Comparison of ENCODE assay signal across 32 cellular contexts in genomic region chr16:1022466-1022865, GRCh38. TPM values are rescaled to one million over a fixed set of nuclear protein-coding genes. Genes with fewer than 3 reads are reported as not detected.
"Had no signal": no experiment of that assay in that cellular context is flagged by ENCODE, and none has a peak within 500 bp of the region (broad histone marks: within the 10 kb centered on the region; RNA-seq: fewer than 3 reads in every experiment).

No MANE protein-coding gene starts in this region.

- ATAC-seq: activated naive CD4-positive, alpha-beta T cell treated with anti-CD3 and anti-CD28 coated beads, Interleukin-2, amount 50 U/mL, for 72 hours; activated naive CD8-positive, alpha-beta T cell treated with anti-CD3 and anti-CD28 coated beads, Interleukin-2, amount 50 U/mL, for 24 hours; activated T-cell treated with anti-CD3 and anti-CD28 coated beads, Interleukin-2, amount 50 U/mL, for 4 hours; activated T-cell treated with anti-CD3 and anti-CD28 coated beads, Interleukin-2, amount 50 U/mL, for 72 hours; activated T-helper 17 cell treated with anti-CD3 and anti-CD28 coated beads, Interleukin-2, amount 50 U/mL, for 72 hours; body of pancreas had no signal

- H3K27ac ChIP-seq: adrenal gland, ascending aorta, body of pancreas, brain microvascular endothelial cell, breast epithelium, cardiac muscle cell had no signal

- H3K27me3 ChIP-seq: ascending aorta, cardiac muscle cell had no signal

- H3K4me1 ChIP-seq: adrenal gland had no signal

- DNase-seq: activated effector memory CD4-positive, alpha-beta T cell treated with anti-CD3 and anti-CD28 coated beads, Interleukin-2, amount 50 U/mL, for 16 hours; activated effector memory CD4-positive, alpha-beta T cell treated with Interleukin-2 at 50 U/mL for 16 hours; activated gamma-delta T cell; activated gamma-delta T cell treated with Interleukin-2 at 50 U/mL for 16 hours; activated naive CD4-positive, alpha-beta T cell; activated naive CD4-positive, alpha-beta T cell treated with anti-CD3 and anti-CD28 coated beads for 36 hours; activated naive CD4-positive, alpha-beta T cell treated with anti-CD3 and anti-CD28 coated beads, Interleukin-2, amount 10 ng/mL, durations not matched to agents 7 days and 5 days; activated naive CD4-positive, alpha-beta T cell treated with anti-CD3 and anti-CD28 coated beads, Interleukin-2, amount 50 U/mL, for 16 hours; activated naive CD4-positive, alpha-beta T cell treated with Interleukin-2 at 50 U/mL for 16 hours; activated naive CD8-positive, alpha-beta T cell treated with anti-CD3 and anti-CD28 coated beads for 36 hours; activated naive CD8-positive, alpha-beta T cell treated with anti-CD3 and anti-CD28 coated beads, Interleukin-2, amount 10 ng/mL, durations not matched to agents 7 days and 5 days; activated naive CD8-positive, alpha-beta T cell treated with anti-CD3 and anti-CD28 coated beads, Interleukin-2, amount 50 U/mL, for 24 hours; activated T-cell treated with anti-CD3 and anti-CD28 coated beads, Interleukin-2, amount 50 U/mL, for 1 hour; activated T-cell treated with anti-CD3 and anti-CD28 coated beads, Interleukin-2, amount 50 U/mL, for 24 hours; activated T-cell treated with anti-CD3 and anti-CD28 coated beads, Interleukin-2, amount 50 U/mL, for 4 hours; activated T-cell treated with anti-CD3 and anti-CD28 coated beads, Interleukin-2, amount 50 U/mL, for 48 hours; activated T-cell treated with anti-CD3 and anti-CD28 coated beads, Interleukin-2, amount 50 U/mL, for 72 hours; adrenal gland; amniotic stem cell; amygdala; anterior cingulate cortex; aorta; body of pancreas; brain microvascular endothelial cell; caudate nucleus; central memory CD4-positive, alpha-beta T cell; cerebellar nuclear complex had no signal

- H3K36me3 ChIP-seq: adrenal gland, ascending aorta, brain microvascular endothelial cell, breast epithelium, cardiac muscle cell had no signal

- H3K9me3 ChIP-seq: adrenal gland, ascending aorta, body of pancreas, breast epithelium had no signal

- H3K4me3 ChIP-seq: adrenal gland, ascending aorta, body of pancreas, breast epithelium, cardiac muscle cell had no signal

RNA-seq across cellular contexts. Expression of gene SSTR5, which starts 50.1 kb away (rescaled TPM):
- polyA plus RNA-seq: cardiac muscle cell had no signal
